ENCODE assay signal across 1 cellular context in genomic region chr7:99504603-99505323, GRCh38.
A peak's percentile ranks its signal among the peaks of the same experiment; 100 is the strongest.
TF ChIP-seq lines count a peak whose summit lies in the region.

Gene ZKSCAN5, plus strand, starts transcription at chr7:99504662. Its CDS starts 1,383 bp downstream, at chr7:99506045.

TF ChIP-seq in HepG2, 621 proteins besides CTCF, POLR2A, EP300 and RAD21 (continued from another document and continues in another):
- TF ChIP-seq GMEB1 (CRISPR knock-in tag; IDR thresholded peaks at IDR 0.05; ENCODE audit: borderline replicate concordance), result peak; percentile 51; the same call in 1 of the 2 replicates
- no peak for TF ChIP-seq ZNF232 (CRISPR knock-in tag; IDR thresholded peaks at IDR 0.05; ENCODE audit: borderline replicate concordance)
- no peak for TF ChIP-seq ZNF292 (CRISPR knock-in tag; IDR thresholded peaks at IDR 0.05; ENCODE audit: borderline replicate concordance, low read depth)
- TF ChIP-seq SRSF4 (IDR thresholded peaks at IDR 0.05; ENCODE audit: low read depth, low read length, poor library complexity, severe bottlenecking), result no peak
- TF ChIP-seq ZNF615 (CRISPR knock-in tag; IDR thresholded peaks at IDR 0.05; ENCODE audit: borderline replicate concordance), result no peak; the same call in 1 of the 2 replicates
- no peak for TF ChIP-seq MIXL1 (CRISPR knock-in tag; IDR thresholded peaks at IDR 0.05)
- no peak for TF ChIP-seq FOXO1 (CRISPR knock-in tag; IDR thresholded peaks at IDR 0.05)
- peak; percentile 94 for TF ChIP-seq HDAC1 (CRISPR knock-in tag; IDR thresholded peaks at IDR 0.05)
- TF ChIP-seq BRF2 (CRISPR knock-in tag; IDR thresholded peaks at IDR 0.05), result no peak
- TF ChIP-seq SUZ12 (IDR thresholded peaks at IDR 0.05; ENCODE audit: low read depth, low read length), result peak; percentile 64
- TF ChIP-seq SSRP1 (CRISPR knock-in tag; IDR thresholded peaks at IDR 0.05), result no peak
- no peak for TF ChIP-seq KLF16 (CRISPR knock-in tag; IDR thresholded peaks at IDR 0.05)
- no peak for TF ChIP-seq ADNP (CRISPR knock-in tag; IDR thresholded peaks at IDR 0.05)
- no peak; the same call in 1 of the 2 replicates for TF ChIP-seq FOXC1 (CRISPR knock-in tag; IDR thresholded peaks at IDR 0.05; ENCODE audit: borderline replicate concordance)
- peak; percentile 97 for TF ChIP-seq NR2C2 (CRISPR knock-in tag; IDR thresholded peaks at IDR 0.05; ENCODE audit: borderline replicate concordance)
- peak; percentile 94 for TF ChIP-seq NFYC (CRISPR knock-in tag; IDR thresholded peaks at IDR 0.05)
- TF ChIP-seq ZFP1 (CRISPR knock-in tag; IDR thresholded peaks at IDR 0.05), result no peak
- TF ChIP-seq EED (CRISPR knock-in tag; IDR thresholded peaks at IDR 0.05), result no peak
- no peak for TF ChIP-seq ZNF354B (CRISPR knock-in tag; IDR thresholded peaks at IDR 0.05)
- TF ChIP-seq SOX6 (IDR thresholded peaks at IDR 0.05), result no peak
- TF ChIP-seq SOX6 (CRISPR knock-in tag; IDR thresholded peaks at IDR 0.05), result peak; percentile 32; the same call in 1 of the 2 replicates
- TF ChIP-seq TFE3 (CRISPR knock-in tag; IDR thresholded peaks at IDR 0.05), result peak; percentile 4; the same call in 1 of the 2 replicates
- TF ChIP-seq AHDC1 (CRISPR knock-in tag; IDR thresholded peaks at IDR 0.05; ENCODE audit: borderline replicate concordance), result no peak
- no peak for TF ChIP-seq ZNF407 (CRISPR knock-in tag; IDR thresholded peaks at IDR 0.05; ENCODE audit: not compliant biosample characterization)
- TF ChIP-seq ZNF7 (CRISPR knock-in tag; IDR thresholded peaks at IDR 0.05), result no peak
- TF ChIP-seq ZNF367 (CRISPR knock-in tag; IDR thresholded peaks at IDR 0.05; ENCODE audit: borderline replicate concordance), result no peak
- no peak for TF ChIP-seq ZNF431 (CRISPR knock-in tag; IDR thresholded peaks at IDR 0.05; ENCODE audit: borderline replicate concordance, low read depth)
- peak; percentile 20; the same call in 1 of the 2 replicates for TF ChIP-seq MIER3 (CRISPR knock-in tag; IDR thresholded peaks at IDR 0.05; ENCODE audit: borderline replicate concordance)
- no peak for TF ChIP-seq HNRNPUL1 (IDR thresholded peaks at IDR 0.05; ENCODE audit: low read depth, low read length)
- 0 out of 2 replicates have a peak, but pooled peaks have one; percentile 41 for TF ChIP-seq ZNF709 (CRISPR knock-in tag; IDR thresholded peaks at IDR 0.05)
- TF ChIP-seq ZNF569 (CRISPR knock-in tag; IDR thresholded peaks at IDR 0.05; ENCODE audit: borderline replicate concordance), result no peak
- TF ChIP-seq NFRKB (IDR thresholded peaks at IDR 0.05), result no peak
- TF ChIP-seq ZC3H13 (CRISPR knock-in tag; IDR thresholded peaks at IDR 0.05), result no peak; the same call in 1 of the 2 replicates
- no peak for TF ChIP-seq MLX (CRISPR knock-in tag; IDR thresholded peaks at IDR 0.05)
- TF ChIP-seq ZSCAN30 (CRISPR knock-in tag; IDR thresholded peaks at IDR 0.05), result no peak
- no peak for TF ChIP-seq TCF7 (IDR thresholded peaks at IDR 0.05; ENCODE audit: low read depth)
- TF ChIP-seq THAP7 (CRISPR knock-in tag; IDR thresholded peaks at IDR 0.05), result no peak
- no peak for TF ChIP-seq CERS6 (CRISPR knock-in tag; IDR thresholded peaks at IDR 0.05)
- TF ChIP-seq HES4 (CRISPR knock-in tag; IDR thresholded peaks at IDR 0.05; ENCODE audit: borderline replicate concordance), result no peak
